Comparison of ENCODE assay signal across 9 cellular contexts in the genomic region with DNA sequence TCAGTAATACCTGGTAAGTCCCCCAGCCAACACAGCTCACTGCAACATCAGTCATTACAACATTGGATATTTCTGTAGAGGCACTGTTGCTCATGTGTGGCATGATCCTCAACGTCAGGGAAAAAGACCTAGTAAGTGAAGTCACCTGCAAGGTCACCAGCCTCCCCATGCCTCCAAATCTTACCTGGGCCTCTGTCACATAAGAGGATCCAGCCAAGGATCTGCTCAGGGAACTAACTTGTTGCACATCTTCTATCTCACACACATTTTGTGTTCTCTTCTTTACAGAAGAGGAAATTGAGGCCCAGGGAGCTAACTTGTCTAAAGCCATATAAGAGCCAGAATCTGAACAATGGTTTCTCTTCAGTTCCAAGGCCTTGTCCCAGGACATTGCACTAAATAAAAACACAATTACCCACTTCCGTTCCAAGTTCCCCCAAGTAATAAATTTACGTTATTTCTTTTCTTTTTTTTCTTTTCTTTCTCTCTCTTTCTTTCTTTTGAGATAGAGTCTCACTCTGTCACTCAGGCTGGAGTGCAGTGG. TPM values are rescaled to one million over a fixed set of nuclear protein-coding genes. Genes with fewer than 3 reads are reported as not detected.
DNase-seq lines count a peak whose midpoint lies in the region; ATAC-seq and TF ChIP-seq lines count a peak whose summit lies in the region.
"Had no signal": no experiment of that assay in that cellular context is flagged by ENCODE, and none has a peak within 500 bp of the region (broad histone marks: within the 10 kb centered on the region; RNA-seq: fewer than 3 reads in every experiment).

No MANE protein-coding gene starts in this region.

- H3K27me3 Mint-ChIP-seq in stimulated activated naive CD8-positive, alpha-beta T cell treated with anti-CD3 and anti-CD28 coated beads, Interleukin-15, Interleukin-2, amounts not matched to agents 100 ng/mL and 50 ng/mL, for 24 hours, result no peaks in the 10 kb centered on the region
- H3K27me3 Mint-ChIP-seq in brain, result no peaks in the 10 kb centered on the region

- H3K36me3 Mint-ChIP-seq in stimulated activated naive CD8-positive, alpha-beta T cell treated with anti-CD3 and anti-CD28 coated beads, Interleukin-15, Interleukin-2, amounts not matched to agents 100 ng/mL and 50 ng/mL, for 24 hours (ENCODE audit: low read depth), result peaks cover 8% of the 10 kb centered on the region
- peaks cover 13% of the 10 kb centered on the region for H3K36me3 Mint-ChIP-seq in brain

- DNase-seq in stimulated activated naive CD8-positive, alpha-beta T cell treated with anti-CD3 and anti-CD28 coated beads, Interleukin-15, Interleukin-2, amounts not matched to agents 100 U/mL and 50 U/mL, for 24 hours, result no peak
- DNase-seq in midbrain (lab: John Stamatoyannopoulos, UW) (peak; percentile 32), kidney glomerular epithelial cell (lab: John Stamatoyannopoulos, UW) (no peak)
- DNase-seq: MV-4-11 had no signal

- no peak for ATAC-seq in stimulated activated naive CD8-positive, alpha-beta T cell treated with anti-CD3 and anti-CD28 coated beads, Interleukin-15, Interleukin-2, amounts not matched to agents 100 U/mL and 50 U/mL, for 24 hours
- ATAC-seq in GM19035 (IDR thresholded peaks at IDR 0.05; ENCODE audit: unreplicated experiment) (no peak), GM21390 (IDR thresholded peaks at IDR 0.05; ENCODE audit: unreplicated experiment) (no peak), HG03196 (IDR thresholded peaks at IDR 0.05; ENCODE audit: unreplicated experiment) (no peak)

- H3K9me3 Mint-ChIP-seq in stimulated activated naive CD8-positive, alpha-beta T cell treated with anti-CD3 and anti-CD28 coated beads, Interleukin-15, Interleukin-2, amounts not matched to agents 100 ng/mL and 50 ng/mL, for 24 hours, result no peaks in the 10 kb centered on the region
- no peaks in the 10 kb centered on the region for H3K9me3 Mint-ChIP-seq in brain

- H3K4me3 Mint-ChIP-seq in stimulated activated naive CD8-positive, alpha-beta T cell treated with anti-CD3 and anti-CD28 coated beads, Interleukin-15, Interleukin-2, amounts not matched to agents 100 ng/mL and 50 ng/mL, for 24 hours, result peak overlapping the region; percentile 87
- peak overlapping the region; percentile 87 to 92 (median 88) for H3K4me3 Mint-ChIP-seq in brain

- H3K27ac Mint-ChIP-seq in stimulated activated naive CD8-positive, alpha-beta T cell treated with anti-CD3 and anti-CD28 coated beads, Interleukin-15, Interleukin-2, amounts not matched to agents 100 ng/mL and 50 ng/mL, for 24 hours, result no peak overlapping the region
- H3K27ac Mint-ChIP-seq in brain, result peak overlapping the region in 4 of 5 experiments; percentile 56 to 75 (median 66)

- H3K4me1 Mint-ChIP-seq in stimulated activated naive CD8-positive, alpha-beta T cell treated with anti-CD3 and anti-CD28 coated beads, Interleukin-15, Interleukin-2, amounts not matched to agents 100 ng/mL and 50 ng/mL, for 24 hours (ENCODE audit: low read depth), result peaks cover 14% of the 10 kb centered on the region
- H3K4me1 Mint-ChIP-seq in brain, result peaks cover 10% of the 10 kb centered on the region

- no peak for TF ChIP-seq CTCF in brain (conservative IDR thresholded peaks at IDR 0.05)

RNA-seq across cellular contexts. Expression of a gene that starts 1.4 kb away (rescaled TPM):
- 39.2 TPM for polyA plus RNA-seq in brain (ENCODE audit: insufficient read depth, low read depth, low replicate concordance)

RNA-seq across cellular contexts. Expression of a gene that starts 15.7 kb away (rescaled TPM):
- not detected for polyA plus RNA-seq in brain (ENCODE audit: insufficient read depth, low read depth, low replicate concordance)

RNA-seq across cellular contexts. Expression of a gene that starts 46.8 kb away (rescaled TPM):
- 10.3 TPM for polyA plus RNA-seq in brain (ENCODE audit: insufficient read depth, low read depth, low replicate concordance)

RNA-seq across cellular contexts. Expression of a gene that starts 47.1 kb away (rescaled TPM):
- polyA plus RNA-seq in brain (ENCODE audit: insufficient read depth, low read depth, low replicate concordance), result 31.1 TPM
